8 cellular contexts compared by ENCODE assay signal in genomic region chrX:9342581-9343051, GRCh38.
DNase-seq lines count a peak whose midpoint lies in the region; ATAC-seq, FAIRE-seq and TF ChIP-seq lines count a peak whose summit lies in the region.

No MANE protein-coding gene starts in this region.

- H3K9ac ChIP-seq in MM.1S (ENCODE audit: low read length), result no peak overlapping the region

- no peak overlapping the region for H2AFZ ChIP-seq in MM.1S (ENCODE audit: low read length)

- intact Hi-C loops in heart right ventricle (cut with DNase I) (loop anchor here in 7 of 10 donors (2.0 to 10.0 kb wide), 4 partner anchors 120 to 352 kb away; partner anchors contain the start of gene TBL1X (in 3 of the 7)), ovary (cut with DNase I) (loop anchor here in 3 of 4 donors (2.0 to 5.0 kb wide), 2 partner anchors 120 to 122 kb away; partner anchors contain the start of gene TBL1X (in 1 of the 3))

- H3K9me2 ChIP-seq in MM.1S (replicated peaks; ENCODE audit: insufficient read depth, low read length), result no peaks in the 10 kb centered on the region

- no peaks in the 10 kb centered on the region for H4K20me1 ChIP-seq in MM.1S (ENCODE audit: insufficient read depth, low read length)

- H3K4me1 ChIP-seq in MM.1S (ENCODE audit: low read length) (peaks cover 13% of the 10 kb centered on the region), heart right ventricle (peaks cover 0 to 34% (median 21%) of the 10 kb centered on the region in 9 donors), ovary (ENCODE audit: insufficient read depth) (no peaks in the 10 kb centered on the region)

- H3K27ac ChIP-seq in MM.1S (ENCODE audit: low read length), result peak overlapping the region; percentile 13; the same call in 1 of the 2 replicates
- H3K27ac ChIP-seq in heart right ventricle, result peak overlapping the region in 3 of 10 donors; percentile 15 to 76 (median 69)
- no peak overlapping the region for H3K27ac ChIP-seq in ovary

- H3K36me3 ChIP-seq in MM.1S (replicated peaks; ENCODE audit: insufficient read depth, low read length), result no peaks in the 10 kb centered on the region
- H3K36me3 ChIP-seq in heart right ventricle, result no peaks in the 10 kb centered on the region
- no peaks in the 10 kb centered on the region for H3K36me3 ChIP-seq in ovary

- DNase-seq in D341Med (ENCODE audit: low spot score) (peak; percentile 85), MM.1S (peak; percentile 63), SKM-1 (lab: John Stamatoyannopoulos, UW; ENCODE audit: unreplicated experiment) (peak; percentile 30), amniotic epithelial cell (ENCODE audit: low read depth) (peak; percentile 89), heart right ventricle (peak; percentile 77 to 86), ovary (peak; percentile 87 to 90 (median 88)), GM12892 (ENCODE audit: insufficient read length) (no peak)

- ATAC-seq in heart right ventricle (peak; percentile 80 to 95 (median 91)), GM21423 (IDR thresholded peaks at IDR 0.05; ENCODE audit: unreplicated experiment) (no peak)

- WGBS in heart right ventricle, 2 donors, result 1 to 2% methylated on average over 24 of the region's 25 CpGs
- 2 to 3% (median 2%) methylated on average over 22 to 25 of the region's 25 CpGs for WGBS in ovary, 3 donors

- peak overlapping the region; percentile 29; the same call in 1 of the 2 replicates for H3K4me2 ChIP-seq in MM.1S (ENCODE audit: low read depth, low read length)

- H3F3A ChIP-seq in MM.1S (ENCODE audit: insufficient read depth, low read length), result peaks cover 20% of the 10 kb centered on the region

- no peak overlapping the region for H3K4me3 ChIP-seq in MM.1S (ENCODE audit: low read length)
- H3K4me3 ChIP-seq in heart right ventricle, result peak overlapping the region in 6 of 10 donors; percentile 20 to 41 (median 34)
- peak overlapping the region; percentile 22 for H3K4me3 ChIP-seq in ovary

- H3K27me3 ChIP-seq in MM.1S (replicated peaks; ENCODE audit: insufficient read depth, low read length) (no peaks in the 10 kb centered on the region), heart right ventricle (peaks cover 0 to 4% (median 0%) of the 10 kb centered on the region in 7 donors), ovary (no peaks in the 10 kb centered on the region)

- H3K9me3 ChIP-seq in MM.1S (replicated peaks; ENCODE audit: insufficient read depth, low read length) (no peaks in the 10 kb centered on the region), heart right ventricle (no peaks in the 10 kb centered on the region), ovary (no peaks in the 10 kb centered on the region)

- TF ChIP-seq CTCF in MM.1S (IDR thresholded peaks at IDR 0.05; ENCODE audit: low read length) (no peak), heart right ventricle (IDR thresholded peaks at IDR 0.05) (no peak), ovary (IDR thresholded peaks at IDR 0.05) (no peak)

- no peak for TF ChIP-seq POLR2A in ovary (IDR thresholded peaks at IDR 0.05)
- TF ChIP-seq POLR2A in GM12892 (IDR thresholded peaks at IDR 0.05; ENCODE audit: low read depth, low read length), result no peak

- FAIRE-seq in GM12892 (lab: Jason Lieb, UNC), result no peak

- no peaks in the 10 kb centered on the region for H3K79me2 ChIP-seq in MM.1S (ENCODE audit: low read length)

- no peak for TF ChIP-seq EP300 in ovary (IDR thresholded peaks at IDR 0.05)
